Comparison of ENCODE assay signal across 9 cellular contexts in genomic region chr1:177959793-177960515, GRCh38. TPM values are rescaled to one million over a fixed set of nuclear protein-coding genes. Genes with fewer than 3 reads are reported as not detected.
A peak's percentile ranks its signal among the peaks of the same experiment; 100 is the strongest.
DNase-seq lines count a peak whose midpoint lies in the region; ATAC-seq and TF ChIP-seq lines count a peak whose summit lies in the region.
"Had no signal": no experiment of that assay in that cellular context is flagged by ENCODE, and none has a peak within 500 bp of the region (broad histone marks: within the 10 kb centered on the region; RNA-seq: fewer than 3 reads in every experiment).

No MANE protein-coding gene starts in this region.

- 77% methylated on average over 5 of the region's 5 CpGs for WGBS in liver

- no peaks in the 10 kb centered on the region for H3K9me3 Mint-ChIP-seq in Caco-2 (ENCODE audit: unreplicated experiment)
- no peaks in the 10 kb centered on the region for H3K9me3 Mint-ChIP-seq in naive thymus-derived CD8-positive, alpha-beta T cell

- H3K4me1 ChIP-seq in Caco-2: 0 out of 2 replicates have a peak, but pooled peaks cover 4% of the 10 kb centered on the region
- no peaks in the 10 kb centered on the region for H3K4me1 ChIP-seq in Loucy (ENCODE audit: insufficient read depth, low read length, poor library complexity, severe bottlenecking)
- peaks cover 3 to 15% (median 4%) of the 10 kb centered on the region in 4 donors for H3K4me1 ChIP-seq in liver (ENCODE audit: control insufficient read depth in 4 of 4, insufficient read depth in 4 of 4, low read length in 3 of 4)

- POLR2A ChIA-PET in Caco-2 (lab: Charles Lee): no interaction called here
- POLR2A ChIA-PET in naive thymus-derived CD8-positive, alpha-beta T cell (lab: Charles Lee): no interaction called here

- H3K36me3 Mint-ChIP-seq in Caco-2 (ENCODE audit: insufficient read depth, unreplicated experiment): no peaks in the 10 kb centered on the region
- H3K36me3 Mint-ChIP-seq in naive thymus-derived CD8-positive, alpha-beta T cell: no peaks in the 10 kb centered on the region

- no peak overlapping the region for H2AFZ ChIP-seq in Loucy (ENCODE audit: low read length)

- no peak overlapping the region for H3K4me3 Mint-ChIP-seq in Caco-2 (ENCODE audit: unreplicated experiment)
- H3K4me3 Mint-ChIP-seq in naive thymus-derived CD8-positive, alpha-beta T cell: no peak overlapping the region

- H4K20me1 ChIP-seq in Loucy (ENCODE audit: insufficient read depth, low read length, poor library complexity, severe bottlenecking): no peaks in the 10 kb centered on the region

- in situ Hi-C loops in astrocyte of the spinal cord (cut with HindIII; ENCODE audit: low sequenced_read_pairs): no loop called here

- H3K9ac ChIP-seq in Loucy (ENCODE audit: low read depth, low read length, poor library complexity, severe bottlenecking) (no peak overlapping the region), liver (ENCODE audit: low read depth in 1 of 2, low read length in 2 of 2) (no peak overlapping the region)

- intact Hi-C loops in Caco-2 (cut with micrococcal nuclease; ENCODE audit: unreplicated experiment): loop anchor here (1.0 to 10.0 kb wide), 6 partner anchors 71 to 545 kb away; partner anchors contain the start of gene RASAL2

- no peak overlapping the region for H3K4me2 ChIP-seq in Loucy (ENCODE audit: low read depth, low read length, poor library complexity, severe bottlenecking)

- H3F3A ChIP-seq in Loucy (ENCODE audit: low read depth): no peaks in the 10 kb centered on the region

- peak; percentile 33 to 68 for TF ChIP-seq RAD21 in liver (IDR thresholded peaks at IDR 0.05)

- no TSS peak for BruUV-seq in Caco-2 (replicated peaks; lab: Mats Ljungman, UMichigan)

- H3K9me3 ChIP-seq in Caco-2 (no peaks in the 10 kb centered on the region), Loucy (ENCODE audit: insufficient read depth, low read depth, low read length) (no peaks in the 10 kb centered on the region), liver (ENCODE audit: control insufficient read depth in 4 of 4, low read length in 3 of 4) (no peaks in the 10 kb centered on the region)

- H3K4me3 ChIP-seq in Caco-2 (ENCODE audit: low read depth, low read length) (no peak overlapping the region), Loucy (ENCODE audit: low read length, poor library complexity, severe bottlenecking) (no peak overlapping the region), astrocyte of the spinal cord (ENCODE audit: low read depth, low read length) (no peak overlapping the region), liver (ENCODE audit: low read depth in 1 of 3, low read length in 3 of 3) (no peak overlapping the region)

- CTCF ChIA-PET in Caco-2 (lab: Charles Lee): no interaction called here

- no peak for ATAC-seq in naive thymus-derived CD8-positive, alpha-beta T cell
- no peak for ATAC-seq in HG02840 (IDR thresholded peaks at IDR 0.05; ENCODE audit: low FRiP score, unreplicated experiment)

- H3K36me3 ChIP-seq in Caco-2 (ENCODE audit: control insufficient read depth, insufficient read depth, low read length): no peaks in the 10 kb centered on the region
- H3K36me3 ChIP-seq in Loucy (ENCODE audit: insufficient read depth, low read length): no peaks in the 10 kb centered on the region
- H3K36me3 ChIP-seq in liver (ENCODE audit: control insufficient read depth in 4 of 4, insufficient read depth in 3 of 4, low read depth in 1 of 4, low read length in 3 of 4): peaks cover 11 to 70% (median 54%) of the 10 kb centered on the region in 4 donors

- no peaks in the 10 kb centered on the region for H3K4me1 Mint-ChIP-seq in Caco-2 (ENCODE audit: low read depth, unreplicated experiment)
- H3K4me1 Mint-ChIP-seq in naive thymus-derived CD8-positive, alpha-beta T cell: no peaks in the 10 kb centered on the region

- DNase-seq in Caco-2 (peak in 1 of 2 experiments; percentile 32), astrocyte of the spinal cord (ENCODE audit: low read depth, low spot score) (peak; percentile 48), NCI-H1436 (lab: John Stamatoyannopoulos, UW) (no peak)
- no peak for DNase-seq in naive thymus-derived CD8-positive, alpha-beta T cell
- DNase-seq in stimulated activated CD4-positive, alpha-beta T cell treated with anti-CD3 and anti-CD28 coated beads, Interleukin-15, amount 100 ng/mL, for 24 hours: no peak
- DNase-seq: activated CD4-positive, alpha-beta T cell treated with anti-CD3 and anti-CD28 coated beads for 48 hours had no signal

- no peaks in the 10 kb centered on the region for H3K79me2 ChIP-seq in Loucy (ENCODE audit: insufficient read depth, low read length)

- H3K9me2 ChIP-seq in Loucy (replicated peaks; ENCODE audit: low read depth, low read length): no peaks in the 10 kb centered on the region

- H3K27me3 ChIP-seq in Caco-2 (replicated peaks; ENCODE audit: control insufficient read depth, insufficient read depth, low read length): no peaks in the 10 kb centered on the region
- no peaks in the 10 kb centered on the region for H3K27me3 ChIP-seq in Loucy (ENCODE audit: insufficient read depth, low read length, poor library complexity, severe bottlenecking)
- no peaks in the 10 kb centered on the region for H3K27me3 ChIP-seq in liver (ENCODE audit: control insufficient read depth in 4 of 4, insufficient read depth in 4 of 4, low read length in 3 of 4)

- peak overlapping the region in 1 of 2 donors; percentile 30 for H3K27ac ChIP-seq in liver (ENCODE audit: low read depth in 1 of 2, low read length in 2 of 2)

- no peaks in the 10 kb centered on the region for H3K27me3 Mint-ChIP-seq in Caco-2 (ENCODE audit: insufficient read depth, unreplicated experiment)
- H3K27me3 Mint-ChIP-seq in naive thymus-derived CD8-positive, alpha-beta T cell: no peaks in the 10 kb centered on the region

- H3K27ac Mint-ChIP-seq in Caco-2 (ENCODE audit: unreplicated experiment): no peak overlapping the region
- no peak overlapping the region for H3K27ac Mint-ChIP-seq in naive thymus-derived CD8-positive, alpha-beta T cell

- TF ChIP-seq CTCF in Caco-2 (IDR thresholded peaks at IDR 0.05; ENCODE audit: insufficient read depth in 1 of 2, low read depth in 1 of 2, low read length in 1 of 2, severe bottlenecking in 1 of 2, unreplicated experiment in 1 of 2) (peak; percentile 36 to 44), Loucy (conservative IDR thresholded peaks at IDR 0.05; ENCODE audit: low read length) (0 out of 2 replicates have a peak, but pooled peaks have one; percentile 10), astrocyte of the spinal cord (IDR thresholded peaks at IDR 0.05; ENCODE audit: low read depth, low read length) (peak; percentile 48), liver (IDR thresholded peaks at IDR 0.05; ENCODE audit: low read depth, low read length, missing input control) (peak; percentile 9)

TF ChIP-seq in liver, 16 proteins besides CTCF, POLR2A, EP300 and RAD21 (continues in another document):
- TF ChIP-seq TAF1 (conservative IDR thresholded peaks at IDR 0.05): no peak
- TF ChIP-seq HNF4G (IDR thresholded peaks at IDR 0.05): no peak
- TF ChIP-seq REST (IDR thresholded peaks at IDR 0.05): no peak
- TF ChIP-seq ATF3 (IDR thresholded peaks at IDR 0.05): no peak
- no peak for TF ChIP-seq JUND (IDR thresholded peaks at IDR 0.05)
- TF ChIP-seq EGR1 (IDR thresholded peaks at IDR 0.05; ENCODE audit: low read depth in 2 of 2): no peak
- TF ChIP-seq FOXA2 (IDR thresholded peaks at IDR 0.05): no peak
- no peak for TF ChIP-seq YY1 (IDR thresholded peaks at IDR 0.05)
- TF ChIP-seq HNF4A (conservative IDR thresholded peaks at IDR 0.05): no peak
- TF ChIP-seq NR2F2 (IDR thresholded peaks at IDR 0.05): no peak
- TF ChIP-seq SP1 (IDR thresholded peaks at IDR 0.05): no peak

RNA-seq across cellular contexts. Expression of gene SEC16B, which starts 9.9 kb away (rescaled TPM):
- total RNA-seq in Caco-2 (2022) (0.59 and 0.67 TPM in 2 replicates), liver (10 to 100 TPM; 15.2 to 56.8 TPM)
- polyA plus RNA-seq in liver: 10 to 100 TPM; 10.9 to 43.6 TPM
- not detected for total RNA-seq in naive thymus-derived CD8-positive, alpha-beta T cell
- not detected for polyA plus RNA-seq in naive thymus-derived CD8-positive, alpha-beta T cell
